Comparison of ENCODE assay signal across 14 cellular contexts in genomic region chr18:26521617-26522016, GRCh38. TPM values are rescaled to one million over a fixed set of nuclear protein-coding genes. Genes with fewer than 3 reads are reported as not detected.
DNase-seq lines count a peak whose midpoint lies in the region; ATAC-seq and TF ChIP-seq lines count a peak whose summit lies in the region.
"Had no signal": no experiment of that assay in that cellular context is flagged by ENCODE, and none has a peak within 500 bp of the region (broad histone marks: within the 10 kb centered on the region; RNA-seq: fewer than 3 reads in every experiment).

No MANE protein-coding gene starts in this region.

- no peaks in the 10 kb centered on the region for H3K27me3 ChIP-seq in mammary epithelial cell (ENCODE audit: insufficient read depth, low read length)
- H3K27me3 ChIP-seq: BLaER1 had no signal

- peaks cover 10% of the 10 kb centered on the region for H3K36me3 Mint-ChIP-seq in MCF 10A (ENCODE audit: insufficient read depth, unreplicated experiment)
- H3K36me3 Mint-ChIP-seq: CD8-positive, alpha-beta memory T cell had no signal

- 79% methylated on average over 4 of the region's 4 CpGs for WGBS in mammary epithelial cell (ENCODE audit: low coverage, missing lambda C conversion rate)

- no peaks in the 10 kb centered on the region for H3K9me3 Mint-ChIP-seq in MCF 10A (ENCODE audit: unreplicated experiment)
- H3K9me3 Mint-ChIP-seq: CD8-positive, alpha-beta memory T cell had no signal

- no peaks in the 10 kb centered on the region for H3K9me3 ChIP-seq in mammary epithelial cell (replicated peaks; ENCODE audit: insufficient read depth, low read length)
- H3K9me3 ChIP-seq: BLaER1, Caco-2 had no signal

- DNase-seq in MCF 10A (ENCODE audit: unreplicated experiment) (no peak), mammary epithelial cell (no peak), left kidney (ENCODE audit: low read depth, low spot score) (peak; percentile 25), G401 (ENCODE audit: low spot score) (no peak), 8988T (no peak)
- DNase-seq: AML-193; Caco-2; CD8-positive, alpha-beta memory T cell; DMS53; HCEC 1CT had no signal

- H3K27ac Mint-ChIP-seq in MCF 10A (ENCODE audit: low read depth, unreplicated experiment): peak overlapping the region; percentile 64
- H3K27ac Mint-ChIP-seq: CD8-positive, alpha-beta memory T cell had no signal

- H3K9ac ChIP-seq in mammary epithelial cell (ENCODE audit: insufficient read depth, low read length): no peak overlapping the region
- H3K9ac ChIP-seq: BLaER1 had no signal

- no peaks in the 10 kb centered on the region for H3K36me3 ChIP-seq in mammary epithelial cell (ENCODE audit: insufficient read depth, low read length)
- H3K36me3 ChIP-seq: BLaER1 had no signal

- H3K4me3 ChIP-seq in mammary epithelial cell (replicated peaks in 1 of 3; ENCODE audit: insufficient read depth in 1 of 3, low read depth in 2 of 3, low read length in 3 of 3): no peak overlapping the region
- H3K4me3 ChIP-seq: BLaER1 had no signal

- TF ChIP-seq CTCF in MCF 10A (IDR thresholded peaks at IDR 0.05; ENCODE audit: unreplicated experiment) (no peak), mammary epithelial cell (conservative IDR thresholded peaks at IDR 0.05 in 1 of 2, IDR thresholded peaks at IDR 0.05 in 1 of 2; ENCODE audit: extremely low read depth in 1 of 2, insufficient read depth in 1 of 2, low read depth in 1 of 2, low read length in 2 of 2) (no peak)

- no peak for ATAC-seq in HG03469 (IDR thresholded peaks at IDR 0.05; ENCODE audit: unreplicated experiment)

- dilution Hi-C loops in mammary epithelial cell (cut with HindIII; ENCODE audit: low sequenced_read_pairs): no loop called here

- H3K27ac ChIP-seq in mammary epithelial cell (ENCODE audit: insufficient read depth, low read depth, low read length) (no peak overlapping the region), angular gyrus (ENCODE audit: low read depth, low read length) (peak overlapping the region; percentile 8)
- H3K27ac ChIP-seq: 22Rv1, BLaER1 had no signal

- BruUV-seq in MCF 10A (replicated peaks; lab: Mats Ljungman, UMichigan) (no TSS peak), mammary epithelial cell (replicated peaks; lab: Mats Ljungman, UMichigan) (no TSS peak)

- in situ Hi-C loops in mammary epithelial cell (cut with MboI; ENCODE audit: low sequenced_read_pairs in 2 of 2) (no loop called here), G401 (cut with HindIII; ENCODE audit: low sequenced_read_pairs) (no loop called here)

- H3K4me3 Mint-ChIP-seq in MCF 10A (ENCODE audit: unreplicated experiment): no peak overlapping the region
- H3K4me3 Mint-ChIP-seq: CD8-positive, alpha-beta memory T cell had no signal

- H2AFZ ChIP-seq in mammary epithelial cell (ENCODE audit: low read depth, low read length): no peak overlapping the region

- CTCF ChIA-PET in MCF 10A (lab: Yijun Ruan, JAX): no interaction called here
- CTCF ChIA-PET in mammary epithelial cell (lab: Charles Lee; ENCODE audit: low non-redundant PET): no interaction called here

- intact Hi-C loops in MCF 10A (cut with micrococcal nuclease): no loop called here
- intact Hi-C loops in mammary epithelial cell (cut with micrococcal nuclease): no loop called here

- H3K4me1 Mint-ChIP-seq in MCF 10A (ENCODE audit: insufficient read depth, unreplicated experiment): peaks cover 11% of the 10 kb centered on the region
- H3K4me1 Mint-ChIP-seq: CD8-positive, alpha-beta memory T cell had no signal

- no peaks in the 10 kb centered on the region for H3K4me1 ChIP-seq in mammary epithelial cell (ENCODE audit: insufficient read depth, low read length)
- H3K4me1 ChIP-seq: Caco-2 had no signal

- H3K79me2 ChIP-seq in mammary epithelial cell (ENCODE audit: insufficient read depth, low read length): peaks cover 85% of the 10 kb centered on the region

- H3K27me3 Mint-ChIP-seq in MCF 10A (ENCODE audit: insufficient read depth, unreplicated experiment): no peaks in the 10 kb centered on the region
- H3K27me3 Mint-ChIP-seq: CD8-positive, alpha-beta memory T cell had no signal

- H4K20me1 ChIP-seq in mammary epithelial cell (ENCODE audit: insufficient read depth, low read length): no peaks in the 10 kb centered on the region

- POLR2A ChIA-PET in MCF 10A (lab: Yijun Ruan, JAX): interaction anchor here (1.1 kb wide), 1 partner anchor 28 kb away, joined by 3 read pairs; no protein-coding TSS in a partner anchor

- no peak overlapping the region for H3K4me2 ChIP-seq in mammary epithelial cell (ENCODE audit: insufficient read depth, low read depth, low read length)
- H3K4me2 ChIP-seq: BLaER1 had no signal

RNA-seq across cellular contexts. Expression of gene KCTD1, which starts 26.7 kb away (rescaled TPM):
- total RNA-seq in MCF 10A (2022) (29.5 and 37.9 TPM in 2 replicates), mammary epithelial cell (10 to 100 TPM; 35.3 to 64.6 TPM)
- 62.2 TPM for polyA plus RNA-seq in mammary epithelial cell
- 97.8 TPM for polyA minus RNA-seq in mammary epithelial cell
- 11.5 and 26.0 TPM in 2 replicates for total RNA-seq in G401 (2014; rRNA removed; shearing (Covaris generic))
